Comparison of ENCODE assay signal across 9 cellular contexts in genomic region chr17:62130739-62131138, GRCh38.
"Had no signal": no experiment of that assay in that cellular context is flagged by ENCODE, and none has a peak within 500 bp of the region (broad histone marks: within the 10 kb centered on the region; RNA-seq: fewer than 3 reads in every experiment).

No MANE protein-coding gene starts in this region.

- H3K9ac ChIP-seq: GM23248, KMS-11 had no signal

- H3K4me2 ChIP-seq: KMS-11 had no signal

- FAIRE-seq: HepG2 had no signal

- ATAC-seq: HepG2 had no signal

- H3K4me3 ChIP-seq: GM23248 had no signal

- H3K27ac ChIP-seq: GM23248, HL-60, KMS-11 had no signal

- DNase-seq: GM23248, GOT3, H7, IMR-90, Karpas-422, KBM-7 had no signal

- H2AFZ ChIP-seq: GM23248 had no signal
